32 cellular contexts compared by ENCODE assay signal in genomic region chr13:27913116-27913515, GRCh38. TPM values are rescaled to one million over a fixed set of nuclear protein-coding genes. Genes with fewer than 3 reads are reported as not detected.
"Had no signal": no experiment of that assay in that cellular context is flagged by ENCODE, and none has a peak within 500 bp of the region (broad histone marks: within the 10 kb centered on the region; RNA-seq: fewer than 3 reads in every experiment).

No MANE protein-coding gene starts in this region.

- H3K36me3 ChIP-seq: esophagus squamous epithelium, gastroesophageal sphincter, heart right ventricle had no signal

- H3K36me3 Mint-ChIP-seq: activated CD4-positive, alpha-beta memory T cell treated with anti-CD3 and anti-CD28 coated beads for 36 hours; activated naive CD8-positive, alpha-beta T cell had no signal

- H3K27ac Mint-ChIP-seq: activated CD4-positive, alpha-beta memory T cell treated with anti-CD3 and anti-CD28 coated beads for 36 hours; activated CD4-positive, alpha-beta T cell treated with anti-CD3 and anti-CD28 coated beads for 36 hours; activated CD4-positive, alpha-beta T cell treated with anti-CD3 and anti-CD28 coated beads, Interleukin-2, amount 10 ng/mL, durations not matched to agents 24 days and 14 days; activated naive CD8-positive, alpha-beta T cell; activated T-cell treated with anti-CD3 and anti-CD28 coated beads, Interleukin-2, amount 50 U/mL, for 24 hours; activated T-cell treated with anti-CD3 and anti-CD28 coated beads, Interleukin-2, amount 50 U/mL, for 72 hours; effector memory CD8-positive, alpha-beta T cell had no signal

- DNase-seq: activated CD4-positive, alpha-beta memory T cell treated with anti-CD3 and anti-CD28 coated beads for 36 hours; activated CD4-positive, alpha-beta T cell treated with anti-CD3 and anti-CD28 coated beads for 36 hours; activated CD4-positive, alpha-beta T cell treated with anti-CD3 and anti-CD28 coated beads, Interleukin-2, amount 10 ng/mL, durations not matched to agents 24 days and 14 days; activated CD4-positive, CD25-positive, alpha-beta regulatory T cell; activated CD4-positive, CD25-positive, alpha-beta regulatory T cell treated with anti-CD3 and anti-CD28 coated beads, Interleukin-2, amount 50 U/mL, for 72 hours; activated CD8-positive, alpha-beta memory T cell treated with anti-CD3 and anti-CD28 coated beads, Interleukin-2, amount 50 U/mL, for 48 hours; activated gamma-delta T cell; activated naive CD4-positive, alpha-beta T cell; activated naive CD4-positive, alpha-beta T cell treated with anti-CD3 and anti-CD28 coated beads, Interleukin-2, amount 50 U/mL, for 16 hours; activated T-cell treated with anti-CD3 and anti-CD28 coated beads for 4 hours; activated T-cell treated with anti-CD3 and anti-CD28 coated beads, Interleukin-2, amount 50 U/mL, for 24 hours; activated T-cell treated with anti-CD3 and anti-CD28 coated beads, Interleukin-2, amount 50 U/mL, for 72 hours; amniotic stem cell; anterior cingulate cortex; caudate nucleus; cortex of kidney; dermis blood vessel endothelial cell; effector CD4-positive, alpha-beta T cell; effector memory CD8-positive, alpha-beta T cell; esophagus squamous epithelium; foreskin melanocyte; heart right ventricle; T-helper 2 cell had no signal

- H3K9me3 Mint-ChIP-seq: activated CD4-positive, alpha-beta memory T cell treated with anti-CD3 and anti-CD28 coated beads for 36 hours; activated T-cell treated with anti-CD3 and anti-CD28 coated beads, Interleukin-2, amount 50 U/mL, for 24 hours; activated T-cell treated with anti-CD3 and anti-CD28 coated beads, Interleukin-2, amount 50 U/mL, for 72 hours; effector memory CD8-positive, alpha-beta T cell had no signal

- H3K27ac ChIP-seq: epithelial cell of prostate, esophagus squamous epithelium, gastroesophageal sphincter, heart right ventricle had no signal

- H3K9me3 ChIP-seq: esophagus squamous epithelium, gastroesophageal sphincter, heart right ventricle had no signal

- H3K4me3 Mint-ChIP-seq: activated CD4-positive, alpha-beta memory T cell treated with anti-CD3 and anti-CD28 coated beads for 36 hours; activated CD4-positive, alpha-beta T cell treated with anti-CD3 and anti-CD28 coated beads for 36 hours; activated CD4-positive, alpha-beta T cell treated with anti-CD3 and anti-CD28 coated beads, Interleukin-2, amount 10 ng/mL, durations not matched to agents 24 days and 14 days; activated naive CD8-positive, alpha-beta T cell; activated T-cell treated with anti-CD3 and anti-CD28 coated beads, Interleukin-2, amount 50 U/mL, for 24 hours; activated T-cell treated with anti-CD3 and anti-CD28 coated beads, Interleukin-2, amount 50 U/mL, for 72 hours; effector memory CD8-positive, alpha-beta T cell had no signal

- ATAC-seq: activated CD4-positive, alpha-beta T cell treated with anti-CD3 and anti-CD28 coated beads for 36 hours; activated T-cell treated with anti-CD3 and anti-CD28 coated beads, Interleukin-2, amount 50 U/mL, for 72 hours; effector memory CD8-positive, alpha-beta T cell; gastroesophageal sphincter; heart right ventricle had no signal

- H3K4me3 ChIP-seq: esophagus squamous epithelium, gastroesophageal sphincter, heart right ventricle had no signal

RNA-seq across cellular contexts. Expression of gene PDX1, which starts 6.7 kb away (rescaled TPM):
- total RNA-seq: activated CD4-positive, alpha-beta memory T cell treated with anti-CD3 and anti-CD28 coated beads for 36 hours; activated CD4-positive, alpha-beta T cell treated with anti-CD3 and anti-CD28 coated beads for 36 hours; activated CD4-positive, alpha-beta T cell treated with anti-CD3 and anti-CD28 coated beads, Interleukin-2, amount 10 ng/mL, durations not matched to agents 24 days and 14 days; activated T-cell treated with anti-CD3 and anti-CD28 coated beads, Interleukin-2, amount 50 U/mL, for 72 hours; astrocyte; chondrocyte; dermis blood vessel endothelial cell; esophagus squamous epithelium; fibroblast of lung; fibroblast of villous mesenchyme; gastroesophageal sphincter; glomerular endothelial cell; heart right ventricle; T-helper 1 cell treated with Interleukin-12 subunit alpha and Interleukin-12 subunit beta and Interleukin-4 antibody, amounts not matched to agents 30 ng/mL and 1 ng/mL, for 36 hours had no signal

RNA-seq across cellular contexts. Expression of gene CDX2, which starts 56.0 kb away (rescaled TPM):
- total RNA-seq: activated CD4-positive, alpha-beta memory T cell treated with anti-CD3 and anti-CD28 coated beads for 36 hours; activated CD4-positive, alpha-beta T cell treated with anti-CD3 and anti-CD28 coated beads for 36 hours; activated CD4-positive, alpha-beta T cell treated with anti-CD3 and anti-CD28 coated beads, Interleukin-2, amount 10 ng/mL, durations not matched to agents 24 days and 14 days; activated T-cell treated with anti-CD3 and anti-CD28 coated beads, Interleukin-2, amount 50 U/mL, for 72 hours; astrocyte; chondrocyte; dermis blood vessel endothelial cell; esophagus squamous epithelium; fibroblast of lung; fibroblast of villous mesenchyme; gastroesophageal sphincter; glomerular endothelial cell; heart right ventricle; T-helper 1 cell treated with Interleukin-12 subunit alpha and Interleukin-12 subunit beta and Interleukin-4 antibody, amounts not matched to agents 30 ng/mL and 1 ng/mL, for 36 hours had no signal
